8 cellular contexts compared by ENCODE assay signal in the genomic region with DNA sequence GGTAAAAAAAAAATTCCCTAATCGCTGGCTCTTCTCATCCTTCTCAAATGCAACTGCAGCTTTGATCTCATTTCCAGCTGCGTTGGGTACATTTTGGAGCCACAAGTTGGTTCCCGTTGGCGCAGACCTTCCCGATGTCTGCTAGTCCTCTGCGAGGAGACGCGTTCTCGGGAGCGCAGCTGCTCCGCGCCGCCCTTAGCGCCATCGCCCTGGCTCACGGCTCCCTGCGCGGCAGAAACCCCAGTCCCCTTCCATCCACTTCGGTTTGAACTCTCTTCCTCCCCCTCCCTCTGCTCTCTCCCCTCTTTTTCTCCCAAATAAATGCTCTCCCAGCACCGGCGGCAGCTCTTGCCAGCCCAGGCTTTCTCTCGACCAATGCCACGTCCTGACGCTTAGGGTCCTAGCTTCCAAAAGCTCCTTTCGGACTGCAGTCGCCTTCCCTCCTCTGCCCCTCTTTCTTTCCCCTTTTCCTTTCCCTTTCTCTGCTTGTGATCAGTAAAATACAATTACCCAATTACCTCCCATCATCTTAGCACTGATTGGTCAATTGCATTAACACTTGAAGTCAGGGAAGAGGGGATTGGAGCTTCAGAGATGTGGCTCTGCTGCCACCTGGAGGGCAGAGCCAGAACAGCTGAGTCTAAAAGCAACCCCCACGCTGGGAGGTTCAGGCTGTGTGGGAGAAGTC.
DNase-seq lines count a peak whose midpoint lies in the region; ATAC-seq and TF ChIP-seq lines count a peak whose summit lies in the region.

No MANE protein-coding gene starts in this region.

- ATAC-seq in HG03571 (IDR thresholded peaks at IDR 0.05; ENCODE audit: unreplicated experiment) (peak; percentile 85), left ventricle myocardium superior (peak; percentile 90)

- TF ChIP-seq CTCF in GM20000 (IDR thresholded peaks at IDR 0.05; ENCODE audit: extremely low read depth, missing control alignments) = peak; percentile 89

- no peaks in the 10 kb centered on the region for H3K79me1 ChIP-seq in trophoblast cell (ENCODE audit: low read length)

- H3K18ac ChIP-seq in trophoblast cell (ENCODE audit: low read length) = no peak overlapping the region

- peak overlapping the region; percentile 11 for H2BK12ac ChIP-seq in trophoblast cell (ENCODE audit: low read length)

- H4K12ac ChIP-seq in trophoblast cell (ENCODE audit: low read depth, low read length) = no peak overlapping the region

- DNase-seq in ELF-1 (ENCODE audit: low read depth, low spot score) (peak; percentile 96), GM20000 (ENCODE audit: low spot score) (peak; percentile 78), NOMO-1 treated with dmso at 0.1 percent for 144 hours (lab: John Stamatoyannopoulos, UW; ENCODE audit: unreplicated experiment) (peak; percentile 53), amygdala (lab: John Stamatoyannopoulos, UW) (peak in 52 of 56 donors; percentile 35 to 93 (median 76)), left ventricle myocardium superior (peak; percentile 68), trophoblast cell (peak; percentile 4 to 40), NCI-H128 (lab: John Stamatoyannopoulos, UW; ENCODE audit: unreplicated experiment) (no peak)

- no peak overlapping the region for H3K27ac ChIP-seq in trophoblast cell (ENCODE audit: low read depth, low read length)

- H3K36me3 ChIP-seq in trophoblast cell (ENCODE audit: control insufficient read depth in 1 of 2, insufficient read depth in 2 of 2, low read length in 2 of 2) = no peaks in the 10 kb centered on the region

- no peak overlapping the region for H2BK120ac ChIP-seq in trophoblast cell (ENCODE audit: insufficient read depth, low read length, poor library complexity)

- no peaks in the 10 kb centered on the region for H3K79me2 ChIP-seq in trophoblast cell (ENCODE audit: control insufficient read depth, insufficient read depth, low read length, poor library complexity)

- peak overlapping the region; percentile 60 for H3K4me3 ChIP-seq in trophoblast cell (ENCODE audit: low read depth, low read length)

- no peak overlapping the region for H4K91ac ChIP-seq in trophoblast cell (ENCODE audit: low read depth, low read length)

- peaks cover 0 to 2% of the 10 kb centered on the region in 2 experiments for H3K4me1 ChIP-seq in trophoblast cell (ENCODE audit: control insufficient read depth in 1 of 2, insufficient read depth in 2 of 2, low read length in 2 of 2)

- no peak overlapping the region for H3K23ac ChIP-seq in trophoblast cell (ENCODE audit: low read length)

- intact Hi-C loops in left ventricle myocardium superior (cut with micrococcal nuclease) = no loop called here

- WGBS in trophoblast cell (ENCODE audit: extremely low coverage, insufficient coverage, insufficient read length) = no CpG with 5 or more reads among the region's 27 CpGs

- H3K14ac ChIP-seq in trophoblast cell (ENCODE audit: low read length) = no peak overlapping the region

- peak overlapping the region; percentile 82 for H3K4me2 ChIP-seq in trophoblast cell (ENCODE audit: low read length)

- peak overlapping the region; percentile 52 for H4K8ac ChIP-seq in trophoblast cell (ENCODE audit: low read depth, low read length)

- H2AFZ ChIP-seq in trophoblast cell (ENCODE audit: insufficient read depth, low read length, poor library complexity) = peak overlapping the region; percentile 87

- H3K9ac ChIP-seq in trophoblast cell (ENCODE audit: low read length) = no peak overlapping the region

- H3K9me3 ChIP-seq in trophoblast cell (ENCODE audit: insufficient read depth, low read depth, low read length) = no peaks in the 10 kb centered on the region

- peaks cover 5% of the 10 kb centered on the region for H3K27me3 ChIP-seq in trophoblast cell (ENCODE audit: insufficient read depth, low read length)

- no peak overlapping the region for H2BK5ac ChIP-seq in trophoblast cell (ENCODE audit: low read depth, low read length, poor library complexity)

- no peak overlapping the region for H2AK5ac ChIP-seq in trophoblast cell (ENCODE audit: low read length)

- no peak overlapping the region for H3K4ac ChIP-seq in trophoblast cell (ENCODE audit: low read depth, low read length)
